In genomic region chr5:167814828-167815227, GRCh38 we compare ENCODE assay signal across 14 cellular contexts.
DNase-seq lines count a peak whose midpoint lies in the region; ATAC-seq and TF ChIP-seq lines count a peak whose summit lies in the region.
"Had no signal": no experiment of that assay in that cellular context is flagged by ENCODE, and none has a peak within 500 bp of the region (broad histone marks: within the 10 kb centered on the region; RNA-seq: fewer than 3 reads in every experiment).

No MANE protein-coding gene starts in this region.

- H3K79me1 ChIP-seq in IMR-90 (ENCODE audit: low read depth in 1 of 2, low read length in 2 of 2) = no peaks in the 10 kb centered on the region

- CTCF ChIA-PET in IMR-90 (lab: Yijun Ruan, JAX) = no interaction called here

- H3K56ac ChIP-seq in IMR-90 (ENCODE audit: extremely low read depth, insufficient read depth, low read length) = no peak overlapping the region

- no peaks in the 10 kb centered on the region for H3K9me3 ChIP-seq in IMR-90 (ENCODE audit: control insufficient read depth, insufficient read depth, low read length)
- H3K9me3 ChIP-seq: mucosa of descending colon, sigmoid colon had no signal

- TF ChIP-seq CTCF in IMR-90 (conservative IDR thresholded peaks at IDR 0.05; ENCODE audit: low read depth, low read length) (no peak), brain microvascular endothelial cell (IDR thresholded peaks at IDR 0.05; ENCODE audit: low read depth, low read length, missing control alignments) (no peak)

- H3K9ac ChIP-seq in IMR-90 (ENCODE audit: low read depth, low read length) = no peak overlapping the region

- no peak overlapping the region for H4K91ac ChIP-seq in IMR-90 (ENCODE audit: insufficient read depth, low read depth, low read length)

- no peak overlapping the region for H2AK9ac ChIP-seq in IMR-90 (replicated peaks; ENCODE audit: low read depth, low read length, poor library complexity)

- H3K4me3 ChIP-seq in IMR-90 (ENCODE audit: insufficient read depth, low read depth, low read length) = no peak overlapping the region
- H3K4me3 ChIP-seq in brain microvascular endothelial cell (ENCODE audit: low read depth, low read length) = no peak overlapping the region
- H3K4me3 ChIP-seq: mucosa of descending colon, sigmoid colon had no signal

- peak overlapping the region; percentile 52 for H3K4me2 ChIP-seq in IMR-90 (ENCODE audit: low read depth, low read length)

- H3K18ac ChIP-seq in IMR-90 (ENCODE audit: low read depth, low read length) = no peak overlapping the region

- in situ Hi-C loops in ACHN (cut with HindIII; ENCODE audit: low pct_ligation_motif_present, low pct_unique_long_range_greater_than_20kb, low sequenced_read_pairs) (no loop called here), IMR-90 (cut with MboI; ENCODE audit: low sequenced_read_pairs) (no loop called here), brain microvascular endothelial cell (cut with HindIII; ENCODE audit: low pct_ligation_motif_present, low sequenced_read_pairs) (no loop called here)

- peak; percentile 97 for ATAC-seq in IMR-90 (ENCODE audit: low read depth)
- ATAC-seq: mucosa of descending colon had no signal

- TF ChIP-seq POLR2A in IMR-90 (IDR thresholded peaks at IDR 0.05; ENCODE audit: low read depth, low read length) = no peak

- no peaks in the 10 kb centered on the region; the same call in 1 of the 2 replicates for H3K4me1 ChIP-seq in IMR-90 (ENCODE audit: control insufficient read depth, insufficient read depth, low read length)

- no peaks in the 10 kb centered on the region for H3K9me1 ChIP-seq in IMR-90 (ENCODE audit: insufficient read depth, low read length)

- H4K5ac ChIP-seq in IMR-90 (ENCODE audit: low read depth, low read length) = no peak overlapping the region

- H3K27me3 ChIP-seq in IMR-90 (ENCODE audit: control insufficient read depth, insufficient read depth, low read length) (peaks cover 20% of the 10 kb centered on the region), brain microvascular endothelial cell (replicated peaks) (no peaks in the 10 kb centered on the region)
- H3K27me3 ChIP-seq: sigmoid colon had no signal

- no peaks in the 10 kb centered on the region for H4K20me1 ChIP-seq in IMR-90 (ENCODE audit: insufficient read depth, low read length)

- no CpG with 5 or more reads among the region's 4 CpGs for WGBS in IMR-90 (ENCODE audit: extremely low coverage in 2 of 2, insufficient read length in 1 of 2), 2 experiments

- no peak overlapping the region for H2AFZ ChIP-seq in IMR-90 (replicated peaks; ENCODE audit: low read length, poor library complexity)

- H2BK15ac ChIP-seq in IMR-90 (ENCODE audit: low read depth, low read length) = no peak overlapping the region

- no peak overlapping the region for H3K14ac ChIP-seq in IMR-90 (replicated peaks; ENCODE audit: low read depth, low read length)

- H3K27ac ChIP-seq in IMR-90 (ENCODE audit: insufficient read depth, low read length) (no peak overlapping the region), brain microvascular endothelial cell (no peak overlapping the region)
- H3K27ac ChIP-seq: sigmoid colon had no signal

- no peak overlapping the region for H2BK5ac ChIP-seq in IMR-90 (ENCODE audit: low read depth, low read length, poor library complexity, severe bottlenecking)

- DNase-seq in ACHN (peak; percentile 85), IMR-90 (peak; percentile 88), brain microvascular endothelial cell (peak; percentile 95), iPS-NIHi11 (ENCODE audit: low spot score) (peak; percentile 66), mesenteric fat pad (ENCODE audit: low spot score) (no peak), NOMO-1 treated with dmso at 0.1 percent for 144 hours (lab: John Stamatoyannopoulos, UW; ENCODE audit: unreplicated experiment) (no peak), NCI-H187 (lab: John Stamatoyannopoulos, UW) (no peak), NCI-H2196 treated with DMSO at 0.1 percent for 48 hours (lab: John Stamatoyannopoulos, UW; ENCODE audit: unreplicated experiment) (no peak)
- DNase-seq: 8988T; activated CD4-positive, alpha-beta memory T cell treated with anti-CD3 and anti-CD28 coated beads for 36 hours; activated naive CD8-positive, alpha-beta T cell treated with anti-CD3 and anti-CD28 coated beads, Interleukin-2, amount 10 ng/mL, durations not matched to agents 7 days and 5 days; mucosa of descending colon; SHP77; sigmoid colon had no signal

- dilution Hi-C loops in IMR-90 (cut with HindIII; ENCODE audit: low sequenced_read_pairs, unreplicated experiment) = no loop called here

- POLR2A ChIA-PET in IMR-90 (lab: Charles Lee; ENCODE audit: unreplicated experiment) = no interaction called here

- no peak overlapping the region for H2BK120ac ChIP-seq in IMR-90 (ENCODE audit: low read depth, low read length)

- BruUV-seq in IMR-90 (replicated peaks; lab: Mats Ljungman, UMichigan) = no TSS peak

- no peak overlapping the region; the same call in 1 of the 2 replicates for H2BK20ac ChIP-seq in IMR-90 (ENCODE audit: low read depth, low read length)

- H3K4ac ChIP-seq in IMR-90 (ENCODE audit: low read depth, low read length) = no peak overlapping the region

- intact Hi-C loops in IMR-90 (cut with micrococcal nuclease) = no loop called here

- 0 out of 4 replicates have a peak overlapping the region, but pooled peaks of 1 of the 2 experiments have one; percentile 27 for H4K8ac ChIP-seq in IMR-90 (ENCODE audit: low read depth in 2 of 2, low read length in 2 of 2)

- H3K23ac ChIP-seq in IMR-90 (ENCODE audit: low read depth, low read length) = no peak overlapping the region

- TF ChIP-seq RAD21 in IMR-90 (IDR thresholded peaks at IDR 0.05; ENCODE audit: low read length) = no peak

- no peak overlapping the region for H2AK5ac ChIP-seq in IMR-90 (ENCODE audit: low read depth, low read length)

- no peaks in the 10 kb centered on the region for H3K36me3 ChIP-seq in IMR-90 (ENCODE audit: control insufficient read depth, insufficient read depth, low read length)
- H3K36me3 ChIP-seq in brain microvascular endothelial cell (replicated peaks) = no peaks in the 10 kb centered on the region
- H3K36me3 ChIP-seq: sigmoid colon had no signal

TF ChIP-seq in IMR-90, 13 proteins besides CTCF, POLR2A, EP300 and RAD21:
- TF ChIP-seq SMC3 (IDR thresholded peaks at IDR 0.05; ENCODE audit: low read depth, low read length) (no peak), USF2 (IDR thresholded peaks at IDR 0.05; ENCODE audit: low read depth, low read length) (no peak), CHD1 (IDR thresholded peaks at IDR 0.05; ENCODE audit: low read depth, low read length) (no peak), BHLHE40 (IDR thresholded peaks at IDR 0.05; ENCODE audit: low read depth, low read length) (peak; percentile 34; the same call in 1 of the 2 replicates), NFE2L2 (IDR thresholded peaks at IDR 0.05; ENCODE audit: low read depth, low read length) (no peak), FOS (IDR thresholded peaks at IDR 0.05; ENCODE audit: low read depth, low read length) (0 out of 2 replicates have a peak, but pooled peaks have one; percentile 10)

Comparison
In these comparisons a context has a peak if more than half of its experiments do, and no peak if none do; other contexts are left out.
1. DNase-seq: peak in ACHN (single experiment), IMR-90 (single experiment), brain microvascular endothelial cell (single experiment) and iPS-NIHi11 (single experiment); none in mesenteric fat pad (single experiment), NOMO-1 treated with dmso at 0.1 percent for 144 hours (single experiment), NCI-H187 (0 of 2) and NCI-H2196 treated with DMSO at 0.1 percent for 48 hours (single experiment).